Comparison of ENCODE assay signal across 1 cellular context in genomic region chr6:81169166-81169565, GRCh38.
TF ChIP-seq lines count a peak whose summit lies in the region.

No MANE protein-coding gene starts in this region.

TF ChIP-seq in endothelial cell of umbilical vein, 7 proteins besides CTCF, POLR2A, EP300 and RAD21:
- TF ChIP-seq JUN (IDR thresholded peaks at IDR 0.05; ENCODE audit: borderline replicate concordance, insufficient read depth, insufficient read length, low read depth) (no peak), FOS (IDR thresholded peaks at IDR 0.05; ENCODE audit: borderline replicate concordance, insufficient read depth, low read length) (no peak), EZH2 (IDR thresholded peaks at IDR 0.05; ENCODE audit: borderline replicate concordance, low read depth, low read length, severe bottlenecking) (no peak), POLR2AphosphoS5 (IDR thresholded peaks at IDR 0.05; ENCODE audit: insufficient read depth, low read depth, low read length) (no peak), GATA2 (IDR thresholded peaks at IDR 0.05; ENCODE audit: insufficient read depth, insufficient read length, low read depth, low read length) (no peak), MYC (IDR thresholded peaks at IDR 0.05; ENCODE audit: low read depth, low read length) (no peak)
- TF ChIP-seq, protein P1, sequence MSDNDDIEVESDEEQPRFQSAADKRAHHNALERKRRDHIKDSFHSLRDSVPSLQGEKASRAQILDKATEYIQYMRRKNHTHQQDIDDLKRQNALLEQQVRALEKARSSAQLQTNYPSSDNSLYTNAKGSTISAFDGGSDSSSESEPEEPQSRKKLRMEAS (IDR thresholded peaks at IDR 0.05; ENCODE audit: insufficient read depth, insufficient read length): no peak
